Comparison of ENCODE assay signal across 24 cellular contexts in the genomic region with DNA sequence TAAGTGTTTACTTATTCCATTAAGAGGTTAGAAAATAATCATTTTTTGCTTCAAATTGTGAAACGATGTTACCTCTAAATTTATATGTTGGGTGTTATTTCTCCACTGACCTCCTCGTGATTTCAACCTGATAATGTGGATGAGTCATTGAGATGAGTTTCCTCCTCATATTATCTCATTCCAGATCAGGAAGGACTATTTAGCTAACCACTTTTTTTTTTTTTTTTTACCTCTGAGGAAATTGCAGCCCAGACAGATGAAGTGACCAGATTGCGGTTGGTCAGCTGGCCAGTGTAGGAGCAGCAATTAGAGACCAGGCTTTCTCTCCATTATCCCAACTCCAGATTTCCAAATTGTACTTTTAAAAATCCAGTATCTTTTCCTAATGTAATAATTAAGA.
DNase-seq lines count a peak whose midpoint lies in the region; ATAC-seq, FAIRE-seq and TF ChIP-seq lines count a peak whose summit lies in the region.
"Had no signal": no experiment of that assay in that cellular context is flagged by ENCODE, and none has a peak within 500 bp of the region (broad histone marks: within the 10 kb centered on the region; RNA-seq: fewer than 3 reads in every experiment).

No MANE protein-coding gene starts in this region.

- H3K9ac ChIP-seq in HepG2 (ENCODE audit: insufficient read depth, low read depth, low read length) = no peak overlapping the region

- no peak for TF ChIP-seq CTCF in body of pancreas (IDR thresholded peaks at IDR 0.05)
- no peak for TF ChIP-seq CTCF in HepG2 (CRISPR knock-in tag; IDR thresholded peaks at IDR 0.05)

- H3K4me1 ChIP-seq in body of pancreas (no peaks in the 10 kb centered on the region), HepG2 (ENCODE audit: insufficient read depth, low read length) (no peaks in the 10 kb centered on the region)
- H3K4me1 ChIP-seq: colonic mucosa, SJSA1, upper lobe of right lung had no signal

- POLR2A ChIA-PET in activated CD4-positive, alpha-beta memory T cell treated with anti-CD3 and anti-CD28 coated beads, Interleukin-2, amount 10 ng/mL, durations not matched to agents 7 days and 5 days (lab: Charles Lee) = no interaction called here
- POLR2A ChIA-PET in HepG2 (lab: Yijun Ruan, JAX) = no interaction called here

- TF ChIP-seq EP300 in HepG2 (IDR thresholded peaks at IDR 0.05; ENCODE audit: low read depth in 2 of 2, low read length in 2 of 2) (no peak), HepG2 (CRISPR knock-in tag; IDR thresholded peaks at IDR 0.05; ENCODE audit: borderline replicate concordance) (no peak)

- CTCF ChIA-PET in activated CD4-positive, alpha-beta memory T cell treated with anti-CD3 and anti-CD28 coated beads, Interleukin-2, amount 10 ng/mL, durations not matched to agents 7 days and 5 days (lab: Charles Lee) = no interaction called here
- CTCF ChIA-PET in HepG2 (lab: Yijun Ruan, JAX; ENCODE audit: low intra/inter-chr PET ratio, low total read pairs) = no interaction called here

- no peaks in the 10 kb centered on the region for H3K79me2 ChIP-seq in HepG2 (ENCODE audit: insufficient read depth, low read length)

- no peak overlapping the region for H3K4me3 ChIP-seq in body of pancreas
- H3K4me3 ChIP-seq in HepG2 (replicated peaks in 1 of 3; ENCODE audit: insufficient read depth in 1 of 3, low read depth in 2 of 3, low read length in 3 of 3) = no peak overlapping the region
- H3K4me3 ChIP-seq: colonic mucosa, heart right ventricle, SJSA1, upper lobe of right lung had no signal

- no peaks in the 10 kb centered on the region for H3K36me3 Mint-ChIP-seq in activated CD4-positive, alpha-beta memory T cell treated with anti-CD3 and anti-CD28 coated beads, Interleukin-2, amount 10 ng/mL, durations not matched to agents 7 days and 5 days (ENCODE audit: low read depth)
- H3K36me3 Mint-ChIP-seq: activated naive CD4-positive, alpha-beta T cell treated with anti-CD3 and anti-CD28 coated beads, Interleukin-2, amount 50 U/mL, for 24 hours; CD8-positive, alpha-beta memory T cell; naive B cell had no signal

- no peak overlapping the region for H3K27ac ChIP-seq in body of pancreas
- H3K27ac ChIP-seq in HepG2 (ENCODE audit: extremely low read length, insufficient read depth, low read length) = no peak overlapping the region
- H3K27ac ChIP-seq: colonic mucosa, heart right ventricle, SJSA1, upper lobe of right lung had no signal

- H3K9me3 ChIP-seq in body of pancreas (no peaks in the 10 kb centered on the region), HepG2 (ENCODE audit: low read length) (no peaks in the 10 kb centered on the region)
- H3K9me3 ChIP-seq: colonic mucosa, heart right ventricle, SJSA1, upper lobe of right lung had no signal

- H4K20me1 ChIP-seq in HepG2 (ENCODE audit: insufficient read depth, low read length) = no peaks in the 10 kb centered on the region

- TF ChIP-seq POLR2A in body of pancreas (IDR thresholded peaks at IDR 0.05) (no peak), HepG2 (IDR thresholded peaks at IDR 0.05; ENCODE audit: insufficient read depth in 1 of 2, low read depth in 2 of 2, low read length in 2 of 2) (no peak)

- no peaks in the 10 kb centered on the region for H3K4me1 Mint-ChIP-seq in activated CD4-positive, alpha-beta memory T cell treated with anti-CD3 and anti-CD28 coated beads, Interleukin-2, amount 10 ng/mL, durations not matched to agents 7 days and 5 days
- H3K4me1 Mint-ChIP-seq: activated naive CD4-positive, alpha-beta T cell treated with anti-CD3 and anti-CD28 coated beads, Interleukin-2, amount 50 U/mL, for 24 hours; CD8-positive, alpha-beta memory T cell; H9; naive B cell had no signal

- peaks cover 5% of the 10 kb centered on the region for H3K9me3 Mint-ChIP-seq in activated CD4-positive, alpha-beta memory T cell treated with anti-CD3 and anti-CD28 coated beads, Interleukin-2, amount 10 ng/mL, durations not matched to agents 7 days and 5 days

- 69 to 72% methylated on average over 3 of the region's 3 CpGs for WGBS in body of pancreas, 2 donors
- WGBS in HepG2 (ENCODE audit: low lambda C conversion rate) = 29% methylated on average over 3 of the region's 3 CpGs

- no TSS peak for BruUV-seq in HepG2 (replicated peaks; lab: Mats Ljungman, UMichigan)

- DNase-seq in EL = peak; percentile 43
- peak; percentile 88 for DNase-seq in NOMO-1 treated with DMSO at 0.1 percent for 48 hours (lab: John Stamatoyannopoulos, UW; ENCODE audit: unreplicated experiment)
- DNase-seq in amniotic epithelial cell (ENCODE audit: low read depth) = peak; percentile 73
- peak; percentile 43 for DNase-seq in kidney tubule cell (ENCODE audit: low spot score)
- DNase-seq in H4 (ENCODE audit: low spot score) = no peak
- no peak for DNase-seq in activated CD4-positive, alpha-beta memory T cell treated with anti-CD3 and anti-CD28 coated beads, Interleukin-2, amount 10 ng/mL, durations not matched to agents 7 days and 5 days
- DNase-seq in body of pancreas = no peak
- no peak for DNase-seq in HepG2 (ENCODE audit: low spot score)
- DNase-seq: activated CD4-positive, alpha-beta T cell treated with anti-CD3 and anti-CD28 coated beads for 1 hour; activated T-cell treated with anti-CD3 and anti-CD28 coated beads, Interleukin-2, amount 50 U/mL, for 48 hours; CD8-positive, alpha-beta memory T cell; colonic mucosa; DMS79 treated with DMSO at 0.1 percent for 48 hours; H9; heart right ventricle; naive B cell; NCI-H1417; NCI-H524; occipital lobe; stimulated activated CD4-positive, alpha-beta T cell treated with anti-CD3 and anti-CD28 coated beads, Interleukin-4, amount 100 ng/mL, for 4 hours; T1000; upper lobe of right lung had no signal

- in situ Hi-C loops in HepG2 (cut with HindIII; ENCODE audit: extremely low pct_ligation_motif_present, low pct_unique_long_range_greater_than_20kb) = no loop called here

- no peak for FAIRE-seq in HepG2 (lab: Jason Lieb, UNC)

- no peaks in the 10 kb centered on the region for H3K27me3 Mint-ChIP-seq in activated CD4-positive, alpha-beta memory T cell treated with anti-CD3 and anti-CD28 coated beads, Interleukin-2, amount 10 ng/mL, durations not matched to agents 7 days and 5 days
- H3K27me3 Mint-ChIP-seq: CD8-positive, alpha-beta memory T cell; naive B cell had no signal

- H3K36me3 ChIP-seq in body of pancreas (replicated peaks in 1 of 2; ENCODE audit: insufficient read depth in 1 of 2, low read depth in 2 of 2) = no peaks in the 10 kb centered on the region
- no peaks in the 10 kb centered on the region for H3K36me3 ChIP-seq in HepG2 (replicated peaks in 1 of 2; ENCODE audit: control insufficient read depth in 1 of 2, insufficient read depth in 2 of 2, low read length in 2 of 2)
- H3K36me3 ChIP-seq: colonic mucosa, heart right ventricle, SJSA1, upper lobe of right lung had no signal

- ATAC-seq in body of pancreas (no peak), HepG2 (no peak)
- ATAC-seq: heart right ventricle, upper lobe of right lung had no signal

- H3K4me3 Mint-ChIP-seq in activated CD4-positive, alpha-beta memory T cell treated with anti-CD3 and anti-CD28 coated beads, Interleukin-2, amount 10 ng/mL, durations not matched to agents 7 days and 5 days = no peak overlapping the region
- H3K4me3 Mint-ChIP-seq: activated naive CD4-positive, alpha-beta T cell treated with anti-CD3 and anti-CD28 coated beads, Interleukin-2, amount 50 U/mL, for 24 hours; CD8-positive, alpha-beta memory T cell; H9; naive B cell had no signal

- H3K27ac Mint-ChIP-seq in activated CD4-positive, alpha-beta memory T cell treated with anti-CD3 and anti-CD28 coated beads, Interleukin-2, amount 10 ng/mL, durations not matched to agents 7 days and 5 days = no peak overlapping the region
- H3K27ac Mint-ChIP-seq: activated naive CD4-positive, alpha-beta T cell treated with anti-CD3 and anti-CD28 coated beads, Interleukin-2, amount 50 U/mL, for 24 hours; CD8-positive, alpha-beta memory T cell had no signal

- H2AFZ ChIP-seq in HepG2 (ENCODE audit: low read length) = no peak overlapping the region

- no peak overlapping the region for H3K4me2 ChIP-seq in HepG2 (ENCODE audit: low read depth, low read length)

- intact Hi-C loops in body of pancreas (cut with DNase I) (no loop called here), HepG2 (cut with micrococcal nuclease; ENCODE audit: unreplicated experiment) (no loop called here)

- TF ChIP-seq RAD21 in HepG2 (CRISPR knock-in tag; IDR thresholded peaks at IDR 0.05) = no peak

- H3K27me3 ChIP-seq in body of pancreas = no peaks in the 10 kb centered on the region
- no peaks in the 10 kb centered on the region for H3K27me3 ChIP-seq in HepG2 (ENCODE audit: control insufficient read depth in 1 of 2, insufficient read depth in 2 of 2, low read length in 2 of 2)
- H3K27me3 ChIP-seq: colonic mucosa, heart right ventricle, SJSA1, upper lobe of right lung had no signal

TF ChIP-seq in HepG2, 621 proteins besides CTCF, POLR2A, EP300 and RAD21:
- TF ChIP-seq ZNF331 (CRISPR knock-in tag; IDR thresholded peaks at IDR 0.05) (no peak), MED13 (CRISPR knock-in tag; IDR thresholded peaks at IDR 0.05) (no peak), HMG20A (CRISPR knock-in tag; IDR thresholded peaks at IDR 0.05; ENCODE audit: borderline replicate concordance) (no peak)
- TF ChIP-seq, protein P1, sequence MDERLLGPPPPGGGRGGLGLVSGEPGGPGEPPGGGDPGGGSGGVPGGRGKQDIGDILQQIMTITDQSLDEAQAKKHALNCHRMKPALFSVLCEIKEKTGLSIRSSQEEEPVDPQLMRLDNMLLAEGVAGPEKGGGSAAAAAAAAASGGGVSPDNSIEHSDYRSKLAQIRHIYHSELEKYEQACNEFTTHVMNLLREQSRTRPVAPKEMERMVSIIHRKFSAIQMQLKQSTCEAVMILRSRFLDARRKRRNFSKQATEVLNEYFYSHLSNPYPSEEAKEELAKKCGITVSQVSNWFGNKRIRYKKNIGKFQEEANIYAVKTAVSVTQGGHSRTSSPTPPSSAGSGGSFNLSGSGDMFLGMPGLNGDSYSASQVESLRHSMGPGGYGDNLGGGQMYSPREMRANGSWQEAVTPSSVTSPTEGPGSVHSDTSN (CRISPR knock-in tag; IDR thresholded peaks at IDR 0.05) = no peak
- TF ChIP-seq, protein P2, sequence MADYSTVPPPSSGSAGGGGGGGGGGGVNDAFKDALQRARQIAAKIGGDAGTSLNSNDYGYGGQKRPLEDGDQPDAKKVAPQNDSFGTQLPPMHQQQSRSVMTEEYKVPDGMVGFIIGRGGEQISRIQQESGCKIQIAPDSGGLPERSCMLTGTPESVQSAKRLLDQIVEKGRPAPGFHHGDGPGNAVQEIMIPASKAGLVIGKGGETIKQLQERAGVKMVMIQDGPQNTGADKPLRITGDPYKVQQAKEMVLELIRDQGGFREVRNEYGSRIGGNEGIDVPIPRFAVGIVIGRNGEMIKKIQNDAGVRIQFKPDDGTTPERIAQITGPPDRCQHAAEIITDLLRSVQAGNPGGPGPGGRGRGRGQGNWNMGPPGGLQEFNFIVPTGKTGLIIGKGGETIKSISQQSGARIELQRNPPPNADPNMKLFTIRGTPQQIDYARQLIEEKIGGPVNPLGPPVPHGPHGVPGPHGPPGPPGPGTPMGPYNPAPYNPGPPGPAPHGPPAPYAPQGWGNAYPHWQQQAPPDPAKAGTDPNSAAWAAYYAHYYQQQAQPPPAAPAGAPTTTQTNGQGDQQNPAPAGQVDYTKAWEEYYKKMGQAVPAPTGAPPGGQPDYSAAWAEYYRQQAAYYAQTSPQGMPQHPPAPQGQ (CRISPR knock-in tag; IDR thresholded peaks at IDR 0.05; ENCODE audit: borderline replicate concordance) = no peak

Comparison
In these comparisons a context has a peak if more than half of its experiments do, and no peak if none do; other contexts are left out.
1. DNase-seq: peak in EL (single experiment), NOMO-1 treated with DMSO at 0.1 percent for 48 hours (single experiment), amniotic epithelial cell (single experiment) and kidney tubule cell (single experiment); none in H4 (single experiment), activated CD4-positive, alpha-beta memory T cell treated with anti-CD3 and anti-CD28 coated beads, Interleukin-2, amount 10 ng/mL, durations not matched to agents 7 days and 5 days (single experiment), body of pancreas (0 of 4) and HepG2 (single experiment).